In the genomic region with DNA sequence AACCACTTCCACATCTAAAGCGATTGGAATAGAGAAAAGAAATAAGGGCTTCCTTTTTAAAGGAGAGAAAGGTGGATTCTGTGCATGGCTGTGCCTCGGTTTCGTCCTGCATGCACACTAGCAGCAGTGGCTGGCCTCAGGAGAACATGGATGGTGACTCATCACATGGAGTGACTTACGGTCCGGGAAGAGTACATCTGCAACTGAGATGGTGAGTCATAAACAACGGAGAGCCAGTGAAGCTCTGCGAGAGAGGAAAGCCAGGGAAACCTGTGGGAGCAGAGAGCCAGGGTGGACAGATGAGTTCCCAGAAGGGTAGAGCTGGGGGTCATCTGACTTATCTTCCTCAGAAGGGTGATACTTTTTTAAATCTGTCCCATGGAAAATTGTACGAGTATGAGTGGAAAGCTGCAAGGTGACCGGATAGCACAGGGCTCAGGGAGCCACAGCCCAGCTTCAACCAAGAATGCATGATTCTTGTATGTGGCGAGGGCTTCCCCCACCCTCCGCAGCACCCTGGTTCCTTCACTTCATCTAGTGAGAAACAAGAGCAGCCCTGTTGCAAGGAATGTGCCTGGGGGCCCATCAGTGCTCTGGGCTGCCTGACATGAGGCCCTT, we compare ENCODE assay signal across 8 cellular contexts.
A peak's percentile ranks its signal among the peaks of the same experiment; 100 is the strongest.
DNase-seq lines count a peak whose midpoint lies in the region; ATAC-seq and TF ChIP-seq lines count a peak whose summit lies in the region.

No MANE protein-coding gene starts in this region.

- H3K4me3 ChIP-seq in transverse colon = no peak overlapping the region

- peaks cover 2 to 6% (median 5%) of the 10 kb centered on the region in 5 experiments for H3K9me3 Mint-ChIP-seq in brain
- no peaks in the 10 kb centered on the region for H3K9me3 Mint-ChIP-seq in stimulated activated naive CD8-positive, alpha-beta T cell treated with anti-CD3 and anti-CD28 coated beads, Interleukin-15, amount 100 ng/mL, for 72 hours

- in situ Hi-C loops in transverse colon (cut with MboI; ENCODE audit: low pct_ligation_motif_present in 1 of 4, low pct_unique_long_range_greater_than_20kb in 1 of 4, low sequenced_read_pairs in 3 of 4) = no loop called here

- no peak for ATAC-seq in stimulated activated naive CD8-positive, alpha-beta T cell treated with anti-CD3 and anti-CD28 coated beads, Interleukin-15, amount 100 ng/mL, for 72 hours
- ATAC-seq in HG03135 (IDR thresholded peaks at IDR 0.05; ENCODE audit: unreplicated experiment) (no peak), HG03045 (IDR thresholded peaks at IDR 0.05; ENCODE audit: unreplicated experiment) (no peak)

- peaks cover 0 to 29% (median 10%) of the 10 kb centered on the region in 4 donors for H3K4me1 ChIP-seq in transverse colon

- TF ChIP-seq POLR2A in transverse colon (IDR thresholded peaks at IDR 0.05) = no peak

- no peak overlapping the region for H3K4me3 Mint-ChIP-seq in brain
- H3K4me3 Mint-ChIP-seq in stimulated activated naive CD8-positive, alpha-beta T cell treated with anti-CD3 and anti-CD28 coated beads, Interleukin-15, amount 100 ng/mL, for 72 hours = no peak overlapping the region

- intact Hi-C loops in transverse colon (cut with DNase I; ENCODE audit: low total_unique reads) = no loop called here

- H3K9me3 ChIP-seq in transverse colon = no peaks in the 10 kb centered on the region

- H3K4me1 Mint-ChIP-seq in brain = peaks cover 35% of the 10 kb centered on the region
- H3K4me1 Mint-ChIP-seq in stimulated activated naive CD8-positive, alpha-beta T cell treated with anti-CD3 and anti-CD28 coated beads, Interleukin-15, amount 100 ng/mL, for 72 hours = no peaks in the 10 kb centered on the region

- H3K27me3 Mint-ChIP-seq in brain = no peaks in the 10 kb centered on the region
- H3K27me3 Mint-ChIP-seq in stimulated activated naive CD8-positive, alpha-beta T cell treated with anti-CD3 and anti-CD28 coated beads, Interleukin-15, amount 100 ng/mL, for 72 hours = peaks cover 11% of the 10 kb centered on the region

- no peaks in the 10 kb centered on the region for H3K36me3 ChIP-seq in transverse colon

- peak overlapping the region in 3 of 5 experiments; percentile 63 to 90 (median 67) for H3K27ac Mint-ChIP-seq in brain
- H3K27ac Mint-ChIP-seq in stimulated activated naive CD8-positive, alpha-beta T cell treated with anti-CD3 and anti-CD28 coated beads, Interleukin-15, amount 100 ng/mL, for 72 hours = peak overlapping the region in 1 of 2 donors; percentile 10

- no peaks in the 10 kb centered on the region for H3K27me3 ChIP-seq in transverse colon

- H3K36me3 Mint-ChIP-seq in brain = no peaks in the 10 kb centered on the region

- WGBS in transverse colon (ENCODE audit: low coverage in 1 of 2), 2 donors = 75 to 79% methylated on average over 6 to 11 of the region's 11 CpGs

- H3K27ac ChIP-seq in transverse colon = peak overlapping the region; percentile 60 to 74 (median 66)

- peak; percentile 29 for TF ChIP-seq EP300 in transverse colon (IDR thresholded peaks at IDR 0.05; ENCODE audit: low read depth)

- TF ChIP-seq CTCF in brain (conservative IDR thresholded peaks at IDR 0.05) (no peak), transverse colon (IDR thresholded peaks at IDR 0.05) (no peak)

- peak; percentile 63 for DNase-seq in HS-5 (ENCODE audit: low read depth)
- DNase-seq in kidney tubule cell (ENCODE audit: low spot score) = peak; percentile 95
- peak; percentile 26 for DNase-seq in transverse colon
- no peak for DNase-seq in stimulated activated naive CD8-positive, alpha-beta T cell treated with anti-CD3 and anti-CD28 coated beads, Interleukin-15, amount 100 ng/mL, for 72 hours
- DNase-seq in D341Med (ENCODE audit: low spot score) = no peak

Comparison
In these comparisons a context has a peak if more than half of its experiments do, and no peak if none do; other contexts are left out.
1. DNase-seq: peak in HS-5 (single experiment), kidney tubule cell (single experiment) and transverse colon (single experiment); none in stimulated activated naive CD8-positive, alpha-beta T cell treated with anti-CD3 and anti-CD28 coated beads, Interleukin-15, amount 100 ng/mL, for 72 hours (0 of 2) and D341Med (single experiment).